In the genomic region with DNA sequence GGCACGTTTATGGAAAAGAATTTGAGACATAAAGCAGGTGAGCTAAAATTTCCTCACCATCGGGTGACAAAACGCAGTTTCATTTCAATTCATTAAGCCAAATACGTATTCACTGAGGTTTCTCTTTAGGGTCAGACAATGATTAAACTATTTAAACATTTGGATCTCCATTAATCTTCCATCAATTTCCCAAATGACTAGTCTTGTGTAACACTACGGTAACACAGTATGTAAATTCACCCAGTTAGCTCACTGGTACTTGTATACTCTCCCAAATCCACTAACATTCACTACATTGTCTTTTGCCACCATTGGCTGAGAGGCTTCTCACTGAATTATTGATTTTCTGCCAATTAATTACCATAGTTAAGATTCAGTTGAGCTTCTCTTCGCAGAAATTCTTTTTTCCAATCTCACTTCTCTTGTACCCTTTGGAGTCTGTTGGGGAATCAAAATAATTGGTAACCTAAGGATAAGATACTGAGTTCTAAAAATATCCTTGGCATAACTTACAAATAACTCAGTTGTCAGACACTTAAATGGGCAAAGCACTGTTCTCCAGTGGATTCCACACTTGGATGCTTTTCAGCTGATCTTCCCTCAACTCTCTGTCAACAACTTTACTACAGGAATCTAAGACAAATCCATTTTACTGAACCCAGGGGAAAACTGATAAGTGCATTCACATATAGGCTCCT, we compare ENCODE assay signal across 20 cellular contexts. TPM values are rescaled to one million over a fixed set of nuclear protein-coding genes. Genes with fewer than 3 reads are reported as not detected.
DNase-seq lines count a peak whose midpoint lies in the region; ATAC-seq, FAIRE-seq and TF ChIP-seq lines count a peak whose summit lies in the region.
"Had no signal": no experiment of that assay in that cellular context is flagged by ENCODE, and none has a peak within 500 bp of the region (broad histone marks: within the 10 kb centered on the region; RNA-seq: fewer than 3 reads in every experiment).

No MANE protein-coding gene starts in this region.

- WGBS in pancreas, 2 donors, result 37 to 43% methylated on average over 6 of the region's 6 CpGs

- H3K27me3 Mint-ChIP-seq in activated T-helper 17 cell treated with anti-CD3 and anti-CD28 coated beads, Interleukin-2, amount 50 U/mL, for 72 hours, result no peaks in the 10 kb centered on the region
- H3K27me3 Mint-ChIP-seq in CD8-positive, alpha-beta memory T cell, result no peaks in the 10 kb centered on the region

- no peak for DNase-seq in D721Med (ENCODE audit: insufficient read length, low spot score)
- DNase-seq in left cardiac atrium, result no peak
- no peak for DNase-seq in pancreas
- no peak for DNase-seq in NCI-H82 treated with DMSO at 0.1 percent for 48 hours (lab: John Stamatoyannopoulos, UW; ENCODE audit: unreplicated experiment)
- DNase-seq in iPS-NIHi11 (ENCODE audit: low spot score), result no peak
- no peak for DNase-seq in CD8-positive, alpha-beta memory T cell
- DNase-seq: activated CD4-positive, alpha-beta T cell treated with anti-CD3 and anti-CD28 coated beads for 1 hour; activated naive CD4-positive, alpha-beta T cell treated with anti-CD3 and anti-CD28 coated beads for 36 hours; erythroblast; Karpas-422; mucosa of descending colon; NCI-H1105; NCI-H526; nucleus accumbens; PC-3; stimulated activated CD4-positive, alpha-beta T cell treated with anti-CD3 and anti-CD28 coated beads, Interleukin-4, amount 100 ng/mL, for 1 hour had no signal

- H3K4me1 Mint-ChIP-seq in activated T-helper 17 cell treated with anti-CD3 and anti-CD28 coated beads, Interleukin-2, amount 50 U/mL, for 72 hours, result peaks cover 33% of the 10 kb centered on the region
- peaks cover 11 to 41% (median 25%) of the 10 kb centered on the region in 3 donors for H3K4me1 Mint-ChIP-seq in CD8-positive, alpha-beta memory T cell

- intact Hi-C loops in left cardiac atrium (cut with DNase I), result no loop called here
- intact Hi-C loops in pancreas (cut with DNase I), result no loop called here

- H3K27ac ChIP-seq in pancreas, result peak overlapping the region in 2 of 4 donors; percentile 1 to 34
- H3K27ac ChIP-seq in CD8-positive, alpha-beta memory T cell (ENCODE audit: low read depth, low read length), result no peak overlapping the region

- no peaks in the 10 kb centered on the region for H3K27me3 ChIP-seq in pancreas
- no peaks in the 10 kb centered on the region for H3K27me3 ChIP-seq in CD8-positive, alpha-beta memory T cell (ENCODE audit: insufficient read depth, low read length, poor library complexity, severe bottlenecking)

- H3K4me3 Mint-ChIP-seq in activated T-helper 17 cell treated with anti-CD3 and anti-CD28 coated beads, Interleukin-2, amount 50 U/mL, for 72 hours, result peak overlapping the region; percentile 3
- H3K4me3 Mint-ChIP-seq in CD8-positive, alpha-beta memory T cell, result no peak overlapping the region
- H3K4me3 Mint-ChIP-seq: activated naive CD4-positive, alpha-beta T cell treated with anti-CD3 and anti-CD28 coated beads for 36 hours had no signal

- no peaks in the 10 kb centered on the region for H3K9me3 ChIP-seq in pancreas
- no peaks in the 10 kb centered on the region for H3K9me3 ChIP-seq in CD8-positive, alpha-beta memory T cell (ENCODE audit: low read length)
- H3K9me3 ChIP-seq: HAP-1, mucosa of descending colon had no signal

- peaks cover 15% of the 10 kb centered on the region for H3K36me3 Mint-ChIP-seq in activated T-helper 17 cell treated with anti-CD3 and anti-CD28 coated beads, Interleukin-2, amount 50 U/mL, for 72 hours (ENCODE audit: low read depth)
- H3K36me3 Mint-ChIP-seq in CD8-positive, alpha-beta memory T cell, result peaks cover 0 to 14% (median 0%) of the 10 kb centered on the region in 3 donors

- H3K9me3 Mint-ChIP-seq in activated T-helper 17 cell treated with anti-CD3 and anti-CD28 coated beads, Interleukin-2, amount 50 U/mL, for 72 hours, result peaks cover 12% of the 10 kb centered on the region
- peaks cover 0 to 4% (median 2%) of the 10 kb centered on the region in 5 donors for H3K9me3 Mint-ChIP-seq in CD8-positive, alpha-beta memory T cell

- CTCF ChIA-PET in CD8-positive, alpha-beta memory T cell (lab: Charles Lee), result interaction anchor here (0.6 to 1.2 kb wide), 2 partner anchors 9 to 11 kb away, joined by 3 read pairs; no protein-coding TSS in a partner anchor

- POLR2A ChIA-PET in CD8-positive, alpha-beta memory T cell (lab: Charles Lee), result no interaction called here

- H3K27ac Mint-ChIP-seq in activated T-helper 17 cell treated with anti-CD3 and anti-CD28 coated beads, Interleukin-2, amount 50 U/mL, for 72 hours, result no peak overlapping the region
- peak overlapping the region in 2 of 8 donors; percentile 62 to 78 for H3K27ac Mint-ChIP-seq in CD8-positive, alpha-beta memory T cell
- H3K27ac Mint-ChIP-seq: activated naive CD4-positive, alpha-beta T cell treated with anti-CD3 and anti-CD28 coated beads for 36 hours had no signal

- ATAC-seq in activated T-helper 17 cell treated with anti-CD3 and anti-CD28 coated beads, Interleukin-2, amount 50 U/mL, for 72 hours (replicated peaks), result no peak
- ATAC-seq in left cardiac atrium, result peak; percentile 22 to 41
- ATAC-seq in pancreas, result peak in 3 of 4 donors; percentile 28 to 44 (median 36)
- no peak for ATAC-seq in GM19395 (IDR thresholded peaks at IDR 0.05; ENCODE audit: unreplicated experiment)
- ATAC-seq: PC-3 had no signal

- peaks cover 0 to 8% (median 0%) of the 10 kb centered on the region in 3 donors for H3K4me1 ChIP-seq in pancreas
- no peaks in the 10 kb centered on the region for H3K4me1 ChIP-seq in CD8-positive, alpha-beta memory T cell (ENCODE audit: insufficient read depth, low read length)

- TF ChIP-seq CTCF in D721Med (IDR thresholded peaks at IDR 0.05; ENCODE audit: insufficient read depth, missing control alignments) (no peak), pancreas (IDR thresholded peaks at IDR 0.05) (no peak)

- H3K36me3 ChIP-seq in pancreas, result no peaks in the 10 kb centered on the region
- H3K36me3 ChIP-seq in CD8-positive, alpha-beta memory T cell (ENCODE audit: insufficient read depth, low read length), result no peaks in the 10 kb centered on the region
- H3K36me3 ChIP-seq: HAP-1 had no signal

- H3K4me3 ChIP-seq in pancreas, result no peak overlapping the region
- no peak overlapping the region for H3K4me3 ChIP-seq in CD8-positive, alpha-beta memory T cell (ENCODE audit: low read length)
- H3K4me3 ChIP-seq: coronary artery, HAP-1, mucosa of descending colon had no signal

- FAIRE-seq in D721Med (lab: Jason Lieb, UNC) (peak; percentile 25), pancreas (lab: Jason Lieb, UNC) (no peak)

RNA-seq across cellular contexts. Expression of gene SIPA1L2, which starts 40.7 kb away (rescaled TPM):
- total RNA-seq in activated T-helper 17 cell treated with anti-CD3 and anti-CD28 coated beads, Interleukin-2, amount 50 U/mL, for 72 hours, result 10 to 100 TPM in 1 of 2 donors, 1 to 10 TPM in 1; 2.9 to 19.1 TPM
- total RNA-seq in left cardiac atrium (10 to 100 TPM; 42.3 to 57.1 TPM), pancreas (10 to 100 TPM in 1 of 6 donors, 1 to 10 TPM in 5; 2.6 to 10.9 (median 5.1) TPM)
- polyA plus RNA-seq in pancreas, result 1 to 10 TPM; 2.1 to 4.4 TPM
- total RNA-seq in CD8-positive, alpha-beta memory T cell, result 10 to 100 TPM in 1 of 2 experiments, 1 to 10 TPM in 1; 10.0 to 12.2 TPM
- polyA plus RNA-seq in CD8-positive, alpha-beta memory T cell, result 1.4 TPM

Comparison
In these comparisons a context has a peak if more than half of its experiments do, and no peak if none do; other contexts are left out.
1. ATAC-seq: peak in left cardiac atrium (2 of 2) and pancreas (3 of 4); none in activated T-helper 17 cell treated with anti-CD3 and anti-CD28 coated beads, Interleukin-2, amount 50 U/mL, for 72 hours (single experiment) and GM19395 (single experiment).